In the genomic region with DNA sequence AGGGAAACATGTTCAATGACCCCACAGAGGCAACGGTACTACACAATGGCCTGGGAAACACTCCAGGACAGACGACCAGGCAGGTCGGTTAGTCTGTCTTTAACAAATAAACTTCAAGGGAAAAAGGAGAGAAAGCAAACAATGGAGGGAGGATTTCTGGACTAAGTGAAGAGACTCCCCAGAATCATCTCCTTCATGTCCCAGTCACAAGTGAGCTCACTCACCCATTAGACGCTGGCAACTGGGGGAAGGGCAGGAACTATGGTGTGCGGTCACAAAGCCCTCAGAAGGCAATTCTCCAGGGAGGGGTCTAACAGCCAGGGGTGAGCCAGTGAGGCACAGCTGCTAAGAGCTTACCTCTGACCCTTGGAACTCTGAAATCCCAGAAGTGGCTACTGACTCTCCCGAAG, we compare ENCODE assay signal across 1 cellular context.
A peak's percentile ranks its signal among the peaks of the same experiment; 100 is the strongest.
TF ChIP-seq lines count a peak whose summit lies in the region.

No MANE protein-coding gene starts in this region.

TF ChIP-seq in GM12878, 131 proteins besides CTCF, POLR2A, EP300 and RAD21 (continued from another document and continues in another):
- TF ChIP-seq PKNOX1 (IDR thresholded peaks at IDR 0.05) (no peak), REST (IDR thresholded peaks at IDR 0.05; ENCODE audit: low read depth, low read length) (no peak), TAF1 (IDR thresholded peaks at IDR 0.05; ENCODE audit: borderline replicate concordance, low read depth, low read length) (no peak), USF2 (IDR thresholded peaks at IDR 0.05; ENCODE audit: borderline replicate concordance, low read depth, low read length) (no peak), BHLHE40 (IDR thresholded peaks at IDR 0.05; ENCODE audit: borderline replicate concordance in 1 of 2, low read depth in 2 of 2, low read length in 1 of 2) (no peak), ZSCAN29 (IDR thresholded peaks at IDR 0.05) (no peak), CHD4 (IDR thresholded peaks at IDR 0.05) (no peak), LARP7 (IDR thresholded peaks at IDR 0.05) (no peak), ZNF274 (IDR thresholded peaks at IDR 0.05; ENCODE audit: insufficient read depth, insufficient read length) (no peak), TCF7 (IDR thresholded peaks at IDR 0.05; ENCODE audit: borderline replicate concordance) (no peak), SP1 (IDR thresholded peaks at IDR 0.05; ENCODE audit: low read depth, low read length) (no peak), MTA3 (IDR thresholded peaks at IDR 0.05; ENCODE audit: borderline replicate concordance, low read length) (no peak), IRF4 (IDR thresholded peaks at IDR 0.05; ENCODE audit: low read depth, low read length) (no peak), ZNF622 (IDR thresholded peaks at IDR 0.05) (no peak), RUNX3 (IDR thresholded peaks at IDR 0.05; ENCODE audit: low read length) (peak; percentile 86), NR2C2 (IDR thresholded peaks at IDR 0.05; ENCODE audit: borderline replicate concordance, control insufficient read depth, insufficient read length, low read depth) (no peak), IKZF1 (conservative IDR thresholded peaks at IDR 0.05) (peak; percentile 29; the same call in 1 of the 2 replicates), CBX5 (IDR thresholded peaks at IDR 0.05; ENCODE audit: low read depth) (no peak), SMARCA5 (IDR thresholded peaks at IDR 0.05) (no peak), KLF5 (IDR thresholded peaks at IDR 0.05; ENCODE audit: partially characterized antibody) (no peak), CBFB (IDR thresholded peaks at IDR 0.05; ENCODE audit: low read depth) (peak; percentile 77; the same call in 1 of the 2 replicates), MEF2B (IDR thresholded peaks at IDR 0.05; ENCODE audit: partially characterized antibody, poor library complexity, severe bottlenecking) (peak; percentile 86), IKZF2 (IDR thresholded peaks at IDR 0.05) (peak in 1 of 2 experiments; percentile 54; a peak in 2 of 4 replicates), HCFC1 (IDR thresholded peaks at IDR 0.05; ENCODE audit: low read length) (no peak), BRCA1 (IDR thresholded peaks at IDR 0.05; ENCODE audit: low read depth, low read length) (no peak), KDM1A (IDR thresholded peaks at IDR 0.05; ENCODE audit: borderline replicate concordance) (no peak), NFXL1 (IDR thresholded peaks at IDR 0.05; ENCODE audit: borderline replicate concordance) (no peak), STAT1 (conservative IDR thresholded peaks at IDR 0.05) (no peak), PML (IDR thresholded peaks at IDR 0.05; ENCODE audit: low read length) (no peak), CHD2 (IDR thresholded peaks at IDR 0.05; ENCODE audit: borderline replicate concordance, low read depth, low read length) (peak; percentile 41; the same call in 1 of the 2 replicates), ATF7 (IDR thresholded peaks at IDR 0.05; ENCODE audit: low read depth) (peak; percentile 22; the same call in 1 of the 2 replicates), RFX5 (IDR thresholded peaks at IDR 0.05; ENCODE audit: low read depth, low read length) (no peak), FOS (IDR thresholded peaks at IDR 0.05; ENCODE audit: borderline replicate concordance, extremely low read depth, insufficient read length) (no peak)
- TF ChIP-seq, protein P1, sequence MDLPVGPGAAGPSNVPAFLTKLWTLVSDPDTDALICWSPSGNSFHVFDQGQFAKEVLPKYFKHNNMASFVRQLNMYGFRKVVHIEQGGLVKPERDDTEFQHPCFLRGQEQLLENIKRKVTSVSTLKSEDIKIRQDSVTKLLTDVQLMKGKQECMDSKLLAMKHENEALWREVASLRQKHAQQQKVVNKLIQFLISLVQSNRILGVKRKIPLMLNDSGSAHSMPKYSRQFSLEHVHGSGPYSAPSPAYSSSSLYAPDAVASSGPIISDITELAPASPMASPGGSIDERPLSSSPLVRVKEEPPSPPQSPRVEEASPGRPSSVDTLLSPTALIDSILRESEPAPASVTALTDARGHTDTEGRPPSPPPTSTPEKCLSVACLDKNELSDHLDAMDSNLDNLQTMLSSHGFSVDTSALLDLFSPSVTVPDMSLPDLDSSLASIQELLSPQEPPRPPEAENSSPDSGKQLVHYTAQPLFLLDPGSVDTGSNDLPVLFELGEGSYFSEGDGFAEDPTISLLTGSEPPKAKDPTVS (IDR thresholded peaks at IDR 0.05; ENCODE audit: low read depth, low read length) = no peak
- TF ChIP-seq, protein P2, sequence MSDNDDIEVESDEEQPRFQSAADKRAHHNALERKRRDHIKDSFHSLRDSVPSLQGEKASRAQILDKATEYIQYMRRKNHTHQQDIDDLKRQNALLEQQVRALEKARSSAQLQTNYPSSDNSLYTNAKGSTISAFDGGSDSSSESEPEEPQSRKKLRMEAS (IDR thresholded peaks at IDR 0.05; ENCODE audit: low read depth, low read length) = no peak
- TF ChIP-seq, protein P3, sequence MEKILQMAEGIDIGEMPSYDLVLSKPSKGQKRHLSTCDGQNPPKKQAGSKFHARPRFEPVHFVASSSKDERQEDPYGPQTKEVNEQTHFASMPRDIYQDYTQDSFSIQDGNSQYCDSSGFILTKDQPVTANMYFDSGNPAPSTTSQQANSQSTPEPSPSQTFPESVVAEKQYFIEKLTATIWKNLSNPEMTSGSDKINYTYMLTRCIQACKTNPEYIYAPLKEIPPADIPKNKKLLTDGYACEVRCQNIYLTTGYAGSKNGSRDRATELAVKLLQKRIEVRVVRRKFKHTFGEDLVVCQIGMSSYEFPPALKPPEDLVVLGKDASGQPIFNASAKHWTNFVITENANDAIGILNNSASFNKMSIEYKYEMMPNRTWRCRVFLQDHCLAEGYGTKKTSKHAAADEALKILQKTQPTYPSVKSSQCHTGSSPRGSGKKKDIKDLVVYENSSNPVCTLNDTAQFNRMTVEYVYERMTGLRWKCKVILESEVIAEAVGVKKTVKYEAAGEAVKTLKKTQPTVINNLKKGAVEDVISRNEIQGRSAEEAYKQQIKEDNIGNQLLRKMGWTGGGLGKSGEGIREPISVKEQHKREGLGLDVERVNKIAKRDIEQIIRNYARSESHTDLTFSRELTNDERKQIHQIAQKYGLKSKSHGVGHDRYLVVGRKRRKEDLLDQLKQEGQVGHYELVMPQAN (conservative IDR thresholded peaks at IDR 0.05) = no peak
- TF ChIP-seq, protein P4, sequence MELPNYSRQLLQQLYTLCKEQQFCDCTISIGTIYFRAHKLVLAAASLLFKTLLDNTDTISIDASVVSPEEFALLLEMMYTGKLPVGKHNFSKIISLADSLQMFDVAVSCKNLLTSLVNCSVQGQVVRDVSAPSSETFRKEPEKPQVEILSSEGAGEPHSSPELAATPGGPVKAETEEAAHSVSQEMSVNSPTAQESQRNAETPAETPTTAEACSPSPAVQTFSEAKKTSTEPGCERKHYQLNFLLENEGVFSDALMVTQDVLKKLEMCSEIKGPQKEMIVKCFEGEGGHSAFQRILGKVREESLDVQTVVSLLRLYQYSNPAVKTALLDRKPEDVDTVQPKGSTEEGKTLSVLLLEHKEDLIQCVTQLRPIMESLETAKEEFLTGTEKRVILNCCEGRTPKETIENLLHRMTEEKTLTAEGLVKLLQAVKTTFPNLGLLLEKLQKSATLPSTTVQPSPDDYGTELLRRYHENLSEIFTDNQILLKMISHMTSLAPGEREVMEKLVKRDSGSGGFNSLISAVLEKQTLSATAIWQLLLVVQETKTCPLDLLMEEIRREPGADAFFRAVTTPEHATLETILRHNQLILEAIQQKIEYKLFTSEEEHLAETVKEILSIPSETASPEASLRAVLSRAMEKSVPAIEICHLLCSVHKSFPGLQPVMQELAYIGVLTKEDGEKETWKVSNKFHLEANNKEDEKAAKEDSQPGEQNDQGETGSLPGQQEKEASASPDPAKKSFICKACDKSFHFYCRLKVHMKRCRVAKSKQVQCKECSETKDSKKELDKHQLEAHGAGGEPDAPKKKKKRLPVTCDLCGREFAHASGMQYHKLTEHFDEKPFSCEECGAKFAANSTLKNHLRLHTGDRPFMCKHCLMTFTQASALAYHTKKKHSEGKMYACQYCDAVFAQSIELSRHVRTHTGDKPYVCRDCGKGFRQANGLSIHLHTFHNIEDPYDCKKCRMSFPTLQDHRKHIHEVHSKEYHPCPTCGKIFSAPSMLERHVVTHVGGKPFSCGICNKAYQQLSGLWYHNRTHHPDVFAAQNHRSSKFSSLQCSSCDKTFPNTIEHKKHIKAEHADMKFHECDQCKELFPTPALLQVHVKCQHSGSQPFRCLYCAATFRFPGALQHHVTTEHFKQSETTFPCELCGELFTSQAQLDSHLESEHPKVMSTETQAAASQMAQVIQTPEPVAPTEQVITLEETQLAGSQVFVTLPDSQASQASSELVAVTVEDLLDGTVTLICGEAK (IDR thresholded peaks at IDR 0.05; ENCODE audit: borderline replicate concordance) = no peak
- TF ChIP-seq, protein P5, sequence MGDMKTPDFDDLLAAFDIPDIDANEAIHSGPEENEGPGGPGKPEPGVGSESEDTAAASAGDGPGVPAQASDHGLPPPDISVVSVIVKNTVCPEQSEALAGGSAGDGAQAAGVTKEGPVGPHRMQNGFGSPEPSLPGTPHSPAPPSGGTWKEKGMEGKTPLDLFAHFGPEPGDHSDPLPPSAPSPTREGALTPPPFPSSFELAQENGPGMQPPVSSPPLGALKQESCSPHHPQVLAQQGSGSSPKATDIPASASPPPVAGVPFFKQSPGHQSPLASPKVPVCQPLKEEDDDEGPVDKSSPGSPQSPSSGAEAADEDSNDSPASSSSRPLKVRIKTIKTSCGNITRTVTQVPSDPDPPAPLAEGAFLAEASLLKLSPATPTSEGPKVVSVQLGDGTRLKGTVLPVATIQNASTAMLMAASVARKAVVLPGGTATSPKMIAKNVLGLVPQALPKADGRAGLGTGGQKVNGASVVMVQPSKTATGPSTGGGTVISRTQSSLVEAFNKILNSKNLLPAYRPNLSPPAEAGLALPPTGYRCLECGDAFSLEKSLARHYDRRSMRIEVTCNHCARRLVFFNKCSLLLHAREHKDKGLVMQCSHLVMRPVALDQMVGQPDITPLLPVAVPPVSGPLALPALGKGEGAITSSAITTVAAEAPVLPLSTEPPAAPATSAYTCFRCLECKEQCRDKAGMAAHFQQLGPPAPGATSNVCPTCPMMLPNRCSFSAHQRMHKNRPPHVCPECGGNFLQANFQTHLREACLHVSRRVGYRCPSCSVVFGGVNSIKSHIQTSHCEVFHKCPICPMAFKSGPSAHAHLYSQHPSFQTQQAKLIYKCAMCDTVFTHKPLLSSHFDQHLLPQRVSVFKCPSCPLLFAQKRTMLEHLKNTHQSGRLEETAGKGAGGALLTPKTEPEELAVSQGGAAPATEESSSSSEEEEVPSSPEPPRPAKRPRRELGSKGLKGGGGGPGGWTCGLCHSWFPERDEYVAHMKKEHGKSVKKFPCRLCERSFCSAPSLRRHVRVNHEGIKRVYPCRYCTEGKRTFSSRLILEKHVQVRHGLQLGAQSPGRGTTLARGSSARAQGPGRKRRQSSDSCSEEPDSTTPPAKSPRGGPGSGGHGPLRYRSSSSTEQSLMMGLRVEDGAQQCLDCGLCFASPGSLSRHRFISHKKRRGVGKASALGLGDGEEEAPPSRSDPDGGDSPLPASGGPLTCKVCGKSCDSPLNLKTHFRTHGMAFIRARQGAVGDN (IDR thresholded peaks at IDR 0.05) = peak; percentile 42; the same call in 1 of the 2 replicates
- TF ChIP-seq, protein P6, sequence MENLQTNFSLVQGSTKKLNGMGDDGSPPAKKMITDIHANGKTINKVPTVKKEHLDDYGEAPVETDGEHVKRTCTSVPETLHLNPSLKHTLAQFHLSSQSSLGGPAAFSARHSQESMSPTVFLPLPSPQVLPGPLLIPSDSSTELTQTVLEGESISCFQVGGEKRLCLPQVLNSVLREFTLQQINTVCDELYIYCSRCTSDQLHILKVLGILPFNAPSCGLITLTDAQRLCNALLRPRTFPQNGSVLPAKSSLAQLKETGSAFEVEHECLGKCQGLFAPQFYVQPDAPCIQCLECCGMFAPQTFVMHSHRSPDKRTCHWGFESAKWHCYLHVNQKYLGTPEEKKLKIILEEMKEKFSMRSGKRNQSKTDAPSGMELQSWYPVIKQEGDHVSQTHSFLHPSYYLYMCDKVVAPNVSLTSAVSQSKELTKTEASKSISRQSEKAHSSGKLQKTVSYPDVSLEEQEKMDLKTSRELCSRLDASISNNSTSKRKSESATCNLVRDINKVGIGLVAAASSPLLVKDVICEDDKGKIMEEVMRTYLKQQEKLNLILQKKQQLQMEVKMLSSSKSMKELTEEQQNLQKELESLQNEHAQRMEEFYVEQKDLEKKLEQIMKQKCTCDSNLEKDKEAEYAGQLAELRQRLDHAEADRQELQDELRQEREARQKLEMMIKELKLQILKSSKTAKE (IDR thresholded peaks at IDR 0.05; ENCODE audit: low read depth, poor library complexity, severe bottlenecking) = peak; percentile 34
